In the genomic region with DNA sequence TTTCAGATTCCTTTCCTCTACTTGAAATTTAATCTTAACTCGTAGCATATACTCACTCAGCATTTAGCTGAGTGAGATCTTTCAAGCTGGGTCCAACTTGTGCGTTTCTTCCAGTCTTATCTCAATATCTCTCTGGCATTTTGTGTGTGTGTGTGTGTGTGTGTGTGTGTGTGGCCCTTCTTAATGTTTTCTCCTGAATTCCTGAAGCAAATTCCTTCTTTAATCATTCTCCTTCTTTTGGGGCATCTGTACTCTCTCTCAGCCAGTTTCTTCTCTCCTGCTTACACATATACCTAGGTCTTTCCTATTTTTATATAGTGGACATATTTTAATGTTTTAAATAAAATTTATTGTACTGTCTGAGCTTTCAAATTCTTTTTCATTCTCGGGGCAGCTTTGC, we compare ENCODE assay signal across 34 cellular contexts.
"Had no signal": no experiment of that assay in that cellular context is flagged by ENCODE, and none has a peak within 500 bp of the region (broad histone marks: within the 10 kb centered on the region; RNA-seq: fewer than 3 reads in every experiment).

No MANE protein-coding gene starts in this region.

- H3K4me1 ChIP-seq: adrenal gland, breast epithelium had no signal

- ATAC-seq: activated CD8-positive, alpha-beta memory T cell treated with anti-CD3 and anti-CD28 coated beads, Interleukin-2, amount 10 ng/mL, durations not matched to agents 7 days and 5 days; Right ventricle myocardium inferior had no signal

- H3K27me3 ChIP-seq: adrenal gland, breast epithelium, MG63 had no signal

- H3K4me3 Mint-ChIP-seq: activated CD4-positive, alpha-beta memory T cell treated with anti-CD3 and anti-CD28 coated beads, Interleukin-2, amount 10 ng/mL, durations not matched to agents 7 days and 5 days; activated CD8-positive, alpha-beta memory T cell treated with anti-CD3 and anti-CD28 coated beads, Interleukin-2, amount 10 ng/mL, durations not matched to agents 7 days and 5 days; activated naive CD4-positive, alpha-beta T cell treated with anti-CD3 and anti-CD28 coated beads, Interleukin-2, amount 50 U/mL, for 24 hours; activated naive CD8-positive, alpha-beta T cell treated with anti-CD3 and anti-CD28 coated beads, Interleukin-2, amount 10 ng/mL, durations not matched to agents 7 days and 5 days had no signal

- H3K4me1 Mint-ChIP-seq: activated CD4-positive, alpha-beta memory T cell treated with anti-CD3 and anti-CD28 coated beads, Interleukin-2, amount 10 ng/mL, durations not matched to agents 7 days and 5 days; activated CD8-positive, alpha-beta memory T cell treated with anti-CD3 and anti-CD28 coated beads, Interleukin-2, amount 10 ng/mL, durations not matched to agents 7 days and 5 days; activated naive CD4-positive, alpha-beta T cell treated with anti-CD3 and anti-CD28 coated beads, Interleukin-2, amount 50 U/mL, for 24 hours; activated naive CD8-positive, alpha-beta T cell treated with anti-CD3 and anti-CD28 coated beads, Interleukin-2, amount 10 ng/mL, durations not matched to agents 7 days and 5 days had no signal

- H3K9me3 Mint-ChIP-seq: activated CD4-positive, alpha-beta memory T cell treated with anti-CD3 and anti-CD28 coated beads, Interleukin-2, amount 10 ng/mL, durations not matched to agents 7 days and 5 days; activated naive CD4-positive, alpha-beta T cell treated with anti-CD3 and anti-CD28 coated beads, Interleukin-2, amount 50 U/mL, for 24 hours; activated naive CD8-positive, alpha-beta T cell treated with anti-CD3 and anti-CD28 coated beads, Interleukin-2, amount 10 ng/mL, durations not matched to agents 7 days and 5 days had no signal

- H3K36me3 ChIP-seq: adrenal gland, breast epithelium, MG63, WERI-Rb-1 had no signal

- DNase-seq: activated CD4-positive, alpha-beta memory T cell treated with anti-CD3 and anti-CD28 coated beads, Interleukin-2, amount 10 ng/mL, durations not matched to agents 7 days and 5 days; activated CD4-positive, alpha-beta T cell treated with anti-CD3 and anti-CD28 coated beads for 1 hour; activated CD4-positive, alpha-beta T cell treated with anti-CD3 and anti-CD28 coated beads for 48 hours; activated CD4-positive, CD25-positive, alpha-beta regulatory T cell; activated CD8-positive, alpha-beta memory T cell treated with anti-CD3 and anti-CD28 coated beads for 24 hours; activated CD8-positive, alpha-beta memory T cell treated with anti-CD3 and anti-CD28 coated beads, Interleukin-2, amount 10 ng/mL, durations not matched to agents 7 days and 5 days; activated CD8-positive, alpha-beta memory T cell treated with anti-CD3 and anti-CD28 coated beads, Interleukin-2, amount 50 U/mL, for 48 hours; activated effector memory CD4-positive, alpha-beta T cell treated with anti-CD3 and anti-CD28 coated beads, Interleukin-2, amount 50 U/mL, for 16 hours; activated naive CD4-positive, alpha-beta T cell; activated naive CD8-positive, alpha-beta T cell treated with anti-CD3 and anti-CD28 coated beads, Interleukin-2, amount 10 ng/mL, durations not matched to agents 7 days and 5 days; activated T-cell treated with anti-CD3 and anti-CD28 coated beads, Interleukin-2, amount 50 U/mL, for 48 hours; adrenal gland; anterior cingulate cortex; Kasumi-1; KG1; MG63; NCI-H1048; NCI-H1105 treated with DMSO at 0.1 percent for 48 hours; NCI-H1436; NCI-H1694; NCI-H1930; NCI-H2081 treated with DMSO at 0.1 percent for 48 hours; NCI-H226; NCI-H446 treated with DMSO at 0.1 percent for 48 hours; NCI-H524 treated with DMSO at 0.1 percent for 48 hours; NK-92 treated with Interleukin-12 subunit alpha and Interleukin-12 subunit beta, amount 100 ng/mL, for 24 hours; PC-9; SIG-M5; T1000; WERI-Rb-1 had no signal

- H3K27ac Mint-ChIP-seq: activated CD4-positive, alpha-beta memory T cell treated with anti-CD3 and anti-CD28 coated beads, Interleukin-2, amount 10 ng/mL, durations not matched to agents 7 days and 5 days; activated CD8-positive, alpha-beta memory T cell treated with anti-CD3 and anti-CD28 coated beads, Interleukin-2, amount 10 ng/mL, durations not matched to agents 7 days and 5 days; activated naive CD4-positive, alpha-beta T cell treated with anti-CD3 and anti-CD28 coated beads, Interleukin-2, amount 50 U/mL, for 24 hours; activated naive CD8-positive, alpha-beta T cell treated with anti-CD3 and anti-CD28 coated beads, Interleukin-2, amount 10 ng/mL, durations not matched to agents 7 days and 5 days had no signal

- H3K36me3 Mint-ChIP-seq: activated CD8-positive, alpha-beta memory T cell treated with anti-CD3 and anti-CD28 coated beads, Interleukin-2, amount 10 ng/mL, durations not matched to agents 7 days and 5 days; activated naive CD4-positive, alpha-beta T cell treated with anti-CD3 and anti-CD28 coated beads, Interleukin-2, amount 50 U/mL, for 24 hours; activated naive CD8-positive, alpha-beta T cell treated with anti-CD3 and anti-CD28 coated beads, Interleukin-2, amount 10 ng/mL, durations not matched to agents 7 days and 5 days had no signal

- H3K4me2 ChIP-seq: PC-9 had no signal

- H3K27ac ChIP-seq: adrenal gland, breast epithelium, PC-9, RWPE1, WERI-Rb-1 had no signal

- H2AFZ ChIP-seq: PC-9 had no signal

- H3K27me3 Mint-ChIP-seq: activated CD4-positive, alpha-beta memory T cell treated with anti-CD3 and anti-CD28 coated beads, Interleukin-2, amount 10 ng/mL, durations not matched to agents 7 days and 5 days; activated CD8-positive, alpha-beta memory T cell treated with anti-CD3 and anti-CD28 coated beads, Interleukin-2, amount 10 ng/mL, durations not matched to agents 7 days and 5 days; activated naive CD4-positive, alpha-beta T cell treated with anti-CD3 and anti-CD28 coated beads, Interleukin-2, amount 50 U/mL, for 24 hours; activated naive CD8-positive, alpha-beta T cell treated with anti-CD3 and anti-CD28 coated beads, Interleukin-2, amount 10 ng/mL, durations not matched to agents 7 days and 5 days had no signal

- H3K4me3 ChIP-seq: adrenal gland, breast epithelium, MG63, PC-9 had no signal

- H3K9me3 ChIP-seq: adrenal gland, breast epithelium, MG63 had no signal
